Comparison of ENCODE assay signal across 11 cellular contexts in genomic region chr6:160462116-160462515, GRCh38.
DNase-seq lines count a peak whose midpoint lies in the region; ATAC-seq, FAIRE-seq and TF ChIP-seq lines count a peak whose summit lies in the region.
"Had no signal": no experiment of that assay in that cellular context is flagged by ENCODE, and none has a peak within 500 bp of the region (broad histone marks: within the 10 kb centered on the region; RNA-seq: fewer than 3 reads in every experiment).

No MANE protein-coding gene starts in this region.

- peak overlapping the region in 1 of 2 donors; percentile 45 for H3K4me3 ChIP-seq in CD4-positive, alpha-beta memory T cell (ENCODE audit: low read length in 2 of 2)
- no peak overlapping the region for H3K4me3 ChIP-seq in astrocyte (ENCODE audit: insufficient read depth, low read depth, low read length)
- H3K4me3 ChIP-seq in endodermal cell (ENCODE audit: low read length): no peak overlapping the region
- H3K4me3 ChIP-seq: GM12878 had no signal

- TF ChIP-seq CTCF in astrocyte (IDR thresholded peaks at IDR 0.05; ENCODE audit: insufficient read depth, low read depth, low read length) (no peak), endodermal cell (conservative IDR thresholded peaks at IDR 0.05) (no peak)

- no peaks in the 10 kb centered on the region for H3K9me3 ChIP-seq in CD4-positive, alpha-beta memory T cell (ENCODE audit: control insufficient read depth in 1 of 2, low read length in 2 of 2)
- H3K9me3 ChIP-seq in astrocyte (ENCODE audit: insufficient read depth, low read depth, low read length): no peaks in the 10 kb centered on the region
- no peaks in the 10 kb centered on the region for H3K9me3 ChIP-seq in endodermal cell (ENCODE audit: control insufficient read depth, low read length)

- H3K4me1 Mint-ChIP-seq in CD4-positive, alpha-beta memory T cell: peaks cover 62 to 85% (median 74%) of the 10 kb centered on the region in 4 donors
- H3K4me1 Mint-ChIP-seq in astrocyte (ENCODE audit: low read depth, unreplicated experiment) (peaks cover 18% of the 10 kb centered on the region), endodermal cell (no peaks in the 10 kb centered on the region)

- intact Hi-C loops in CD4-positive, alpha-beta memory T cell (cut with micrococcal nuclease): loop anchor here (1.0 to 10.0 kb wide), 3 partner anchors 58 to 667 kb away; partner anchors contain the start of gene MRPL18
- intact Hi-C loops in left colon (cut with DNase I, micrococcal nuclease): no loop called here

- H3K36me3 Mint-ChIP-seq in CD4-positive, alpha-beta memory T cell: peaks cover 9 to 11% of the 10 kb centered on the region in 2 donors
- H3K36me3 Mint-ChIP-seq in astrocyte (ENCODE audit: low read depth, unreplicated experiment): no peaks in the 10 kb centered on the region
- no peaks in the 10 kb centered on the region for H3K36me3 Mint-ChIP-seq in endodermal cell (ENCODE audit: low read depth)
- H3K36me3 Mint-ChIP-seq: type B pancreatic cell had no signal

- no peaks in the 10 kb centered on the region for H3K36me3 ChIP-seq in CD4-positive, alpha-beta memory T cell (ENCODE audit: insufficient read depth, low read length)
- H3K36me3 ChIP-seq in astrocyte (ENCODE audit: insufficient read depth, low read length): no peaks in the 10 kb centered on the region
- H3K36me3 ChIP-seq in endodermal cell (ENCODE audit: control insufficient read depth, insufficient read depth, low read length): no peaks in the 10 kb centered on the region

- H3K4me2 ChIP-seq in astrocyte (ENCODE audit: low read length): peak overlapping the region; percentile 72

- no peaks in the 10 kb centered on the region for H4K20me1 ChIP-seq in astrocyte (ENCODE audit: insufficient read depth, low read length)

- H3K79me2 ChIP-seq in astrocyte (ENCODE audit: insufficient read depth, low read length): no peaks in the 10 kb centered on the region

- TF ChIP-seq POLR2A in erythroblast (IDR thresholded peaks at IDR 0.05; ENCODE audit: low read length): no peak

- no peaks in the 10 kb centered on the region for H3K9me3 Mint-ChIP-seq in CD4-positive, alpha-beta memory T cell
- H3K9me3 Mint-ChIP-seq in astrocyte (ENCODE audit: unreplicated experiment): peaks cover 7% of the 10 kb centered on the region
- H3K9me3 Mint-ChIP-seq in endodermal cell: no peaks in the 10 kb centered on the region
- H3K9me3 Mint-ChIP-seq: type B pancreatic cell had no signal

- peak overlapping the region in 7 of 8 donors; percentile 65 to 86 (median 75) for H3K4me3 Mint-ChIP-seq in CD4-positive, alpha-beta memory T cell
- H3K4me3 Mint-ChIP-seq in astrocyte (ENCODE audit: unreplicated experiment) (no peak overlapping the region), endodermal cell (no peak overlapping the region)
- H3K4me3 Mint-ChIP-seq: type B pancreatic cell had no signal

- H3K27me3 ChIP-seq in CD4-positive, alpha-beta memory T cell (ENCODE audit: insufficient read depth, low read length): no peaks in the 10 kb centered on the region
- H3K27me3 ChIP-seq in astrocyte (ENCODE audit: insufficient read depth, low read length): no peaks in the 10 kb centered on the region
- H3K27me3 ChIP-seq in endodermal cell (ENCODE audit: control insufficient read depth, insufficient read depth, low read length, poor library complexity, severe bottlenecking): no peaks in the 10 kb centered on the region

- DNase-seq in CD4-positive, alpha-beta memory T cell: no peak
- no peak for DNase-seq in astrocyte (ENCODE audit: low read depth)
- DNase-seq in left colon: no peak
- no peak for DNase-seq in effector CD8-positive, alpha-beta T cell (lab: John Stamatoyannopoulos, UW)
- no peak for DNase-seq in erythroblast (lab: John Stamatoyannopoulos, UW)
- no peak for DNase-seq in endodermal cell

- H3K4me1 ChIP-seq in CD4-positive, alpha-beta memory T cell (ENCODE audit: insufficient read depth, low read length): peaks cover 81% of the 10 kb centered on the region
- peaks cover 15% of the 10 kb centered on the region for H3K4me1 ChIP-seq in astrocyte (ENCODE audit: insufficient read depth, low read length)
- no peaks in the 10 kb centered on the region for H3K4me1 ChIP-seq in endodermal cell (ENCODE audit: control insufficient read depth, insufficient read depth, low read length)

- H3K27ac Mint-ChIP-seq in CD4-positive, alpha-beta memory T cell: peak overlapping the region in 3 of 7 donors; percentile 11 to 85 (median 77)
- H3K27ac Mint-ChIP-seq in astrocyte (ENCODE audit: unreplicated experiment): no peak overlapping the region
- no peak overlapping the region for H3K27ac Mint-ChIP-seq in endodermal cell
- H3K27ac Mint-ChIP-seq: type B pancreatic cell had no signal

- CTCF ChIA-PET in CD4-positive, alpha-beta memory T cell (lab: Charles Lee; ENCODE audit: partially characterized antibody): interaction anchor here (1.0 to 1.6 kb wide), 4 partner anchors 58 to 324 kb away, joined by 3 to 6 read pairs (median 5); no protein-coding TSS in a partner anchor

- no peak for FAIRE-seq in astrocyte (lab: Jason Lieb, UNC)

- H3K27me3 Mint-ChIP-seq in CD4-positive, alpha-beta memory T cell: no peaks in the 10 kb centered on the region
- H3K27me3 Mint-ChIP-seq in astrocyte (ENCODE audit: low read depth, unreplicated experiment) (peaks cover 41% of the 10 kb centered on the region), endodermal cell (ENCODE audit: insufficient read depth) (no peaks in the 10 kb centered on the region)

- H3K27ac ChIP-seq in CD4-positive, alpha-beta memory T cell (ENCODE audit: low read depth, low read length): no peak overlapping the region
- H3K27ac ChIP-seq in astrocyte (ENCODE audit: low read depth, low read length) (no peak overlapping the region), endodermal cell (ENCODE audit: low read depth, low read length) (no peak overlapping the region)
- H3K27ac ChIP-seq: C4-2B had no signal

- ATAC-seq in GM19438 (IDR thresholded peaks at IDR 0.05; ENCODE audit: low read depth, unreplicated experiment) (peak; percentile 7), HG03139 (IDR thresholded peaks at IDR 0.05; ENCODE audit: unreplicated experiment) (peak; percentile 11), left colon (no peak)

- POLR2A ChIA-PET in CD4-positive, alpha-beta memory T cell (lab: Charles Lee; ENCODE audit: partially characterized antibody): interaction anchor here (0.5 to 2.2 kb wide), 6 partner anchors 15 to 736 kb away, joined by 3 to 11 read pairs (median 4); partner anchors contain the start of gene WTAP

- no peak overlapping the region for H3K9ac ChIP-seq in astrocyte (ENCODE audit: low read length)
- H3K9ac ChIP-seq in endodermal cell (ENCODE audit: extremely low read depth, low read length, poor library complexity, severe bottlenecking): no peak overlapping the region

- H2AFZ ChIP-seq in astrocyte (ENCODE audit: low read depth, low read length): no peak overlapping the region

Comparison
In these comparisons a context has a peak if more than half of its experiments do, and no peak if none do; other contexts are left out.
1. H3K4me3 Mint-ChIP-seq: peak in CD4-positive, alpha-beta memory T cell (7 of 8); none in astrocyte (single experiment) and endodermal cell (single experiment).